Comparison of ENCODE assay signal across 32 cellular contexts in the genomic region with DNA sequence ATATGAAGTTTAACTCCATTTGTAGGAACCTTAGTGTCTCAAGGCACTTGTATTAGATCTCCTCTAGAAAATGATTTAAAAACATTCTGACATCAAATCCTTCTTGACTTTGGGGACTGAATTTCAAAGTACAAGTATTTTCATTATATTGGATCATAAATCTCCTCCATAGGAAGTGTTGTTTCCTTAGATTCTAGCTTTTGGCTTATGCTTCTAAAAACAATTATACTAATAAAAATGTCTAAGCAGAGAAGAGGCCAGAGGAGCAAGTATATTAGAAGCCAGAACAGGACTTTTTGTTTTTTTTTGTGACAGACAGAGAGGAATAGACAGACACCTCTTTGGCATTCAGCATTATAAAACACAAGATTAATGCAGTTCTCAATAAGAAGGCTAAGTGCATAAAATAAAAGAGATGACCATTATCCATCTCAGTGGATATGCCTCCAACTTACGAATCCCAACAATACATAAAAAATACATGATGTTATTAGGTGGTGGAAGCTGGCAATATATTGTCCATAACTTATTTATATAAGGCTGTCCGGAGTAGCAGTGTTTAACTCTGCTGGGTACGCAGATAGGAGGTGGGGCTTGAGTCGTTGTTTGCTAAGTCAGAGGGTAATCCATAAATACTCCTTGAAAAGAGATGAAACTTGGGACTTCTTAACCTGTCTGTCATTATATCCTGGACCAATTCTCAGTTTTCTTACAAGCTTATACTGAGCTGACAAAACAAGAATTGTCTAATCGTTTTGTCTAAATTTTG. TPM values are rescaled to one million over a fixed set of nuclear protein-coding genes. Genes with fewer than 3 reads are reported as not detected.
"Had no signal": no experiment of that assay in that cellular context is flagged by ENCODE, and none has a peak within 500 bp of the region (broad histone marks: within the 10 kb centered on the region; RNA-seq: fewer than 3 reads in every experiment).

No MANE protein-coding gene starts in this region.

- H3K27me3 ChIP-seq: esophagus squamous epithelium, gastrocnemius medialis, heart right ventricle, left lung had no signal

- ATAC-seq: esophagus mucosa, gastrocnemius medialis, heart right ventricle, left colon, left lung, left ventricle myocardium superior, lower lobe of right lung, mucosa of descending colon had no signal

- H3K9me3 ChIP-seq: esophagus squamous epithelium, gastrocnemius medialis, heart right ventricle, left lung, lower lobe of right lung, mucosa of descending colon had no signal

- DNase-seq: effector memory CD4-positive, alpha-beta T cell; erythroblast; esophagus squamous epithelium; foreskin fibroblast; foreskin melanocyte; gastrocnemius medialis; glutamatergic neuron; head of caudate nucleus; heart right ventricle; hypothalamus; immature natural killer cell; islet precursor cell; kidney; kidney glomerular epithelial cell; left colon; left lung; left ventricle myocardium superior; lower lobe of right lung; mesenchymal stem cell; mucosa of descending colon; naive B cell had no signal

- H3K36me3 ChIP-seq: esophagus squamous epithelium, gastrocnemius medialis, heart right ventricle, left lung, lower lobe of right lung had no signal

- H3K4me3 ChIP-seq: coronary artery, esophagus squamous epithelium, gastrocnemius medialis, heart right ventricle, left lung, lower lobe of right lung, mucosa of descending colon had no signal

- H3K4me1 ChIP-seq: esophagus squamous epithelium, gastrocnemius medialis, heart right ventricle, left lung, lower lobe of right lung had no signal

- H3K27ac ChIP-seq: coronary artery, epithelial cell of prostate, esophagus squamous epithelium, gastrocnemius medialis, heart right ventricle, left lung, lower lobe of right lung had no signal

RNA-seq across cellular contexts. Expression of gene NOX3, which starts 31.9 kb away (rescaled TPM):
- total RNA-seq: cerebellum, dermis microvascular lymphatic vessel endothelial cell, esophagus mucosa, esophagus squamous epithelium, gastrocnemius medialis, glomerular endothelial cell, heart right ventricle, kidney, left colon, left lung, left ventricle myocardium superior, lower leg skin, lower lobe of right lung, lung microvascular endothelial cell, mesenteric fat pad, mesothelial cell of epicardium, mucosa of descending colon, myocyte had no signal
- polyA plus RNA-seq: heart right ventricle, immature natural killer cell had no signal
